In genomic region chr20:53894707-53895384, GRCh38 we compare ENCODE assay signal across 1 cellular context.
TF ChIP-seq lines count a peak whose summit lies in the region.

No MANE protein-coding gene starts in this region.

TF ChIP-seq in K562, 482 proteins besides CTCF, POLR2A, EP300 and RAD21:
- TF ChIP-seq ZHX1 (conservative IDR thresholded peaks at IDR 0.05; ENCODE audit: low read length) (no peak), CBFA2T3 (IDR thresholded peaks at IDR 0.05) (no peak), ZNF408 (CRISPR knock-in tag; IDR thresholded peaks at IDR 0.05; ENCODE audit: low read depth) (no peak), ZBTB11 (CRISPR knock-in tag; IDR thresholded peaks at IDR 0.05) (peak in 1 of 3 experiments; percentile 94; a peak in 2 of 6 replicates), SAFB2 (IDR thresholded peaks at IDR 0.05; ENCODE audit: borderline replicate concordance, low read depth, low read length, severe bottlenecking) (no peak), CBX5 (IDR thresholded peaks at IDR 0.05; ENCODE audit: borderline replicate concordance, low read depth) (no peak)
TF ChIP-seq in K562: peak in this region for 1.
